ENCODE assay signal across 8 cellular contexts in genomic region chr15:77497108-77497737, GRCh38.
DNase-seq lines count a peak whose midpoint lies in the region; ATAC-seq and TF ChIP-seq lines count a peak whose summit lies in the region.

No MANE protein-coding gene starts in this region.

- H3K4me3 Mint-ChIP-seq in mesothelial cell of epicardium, result no peak overlapping the region
- H3K4me3 Mint-ChIP-seq in activated T-cell treated with anti-CD3 and anti-CD28 coated beads, Interleukin-2, amount 50 U/mL, for 72 hours, result no peak overlapping the region

- ATAC-seq in GM21390 (IDR thresholded peaks at IDR 0.05; ENCODE audit: unreplicated experiment) (no peak), HG03460 (IDR thresholded peaks at IDR 0.05; ENCODE audit: unreplicated experiment) (no peak)
- no peak for ATAC-seq in activated T-cell treated with anti-CD3 and anti-CD28 coated beads, Interleukin-2, amount 50 U/mL, for 72 hours (replicated peaks in 1 of 2)

- H3K27me3 Mint-ChIP-seq in mesothelial cell of epicardium (ENCODE audit: low read depth), result no peaks in the 10 kb centered on the region
- H3K27me3 Mint-ChIP-seq in activated T-cell treated with anti-CD3 and anti-CD28 coated beads, Interleukin-2, amount 50 U/mL, for 72 hours (ENCODE audit: low read depth), result no peaks in the 10 kb centered on the region

- peaks cover 2% of the 10 kb centered on the region for H3K36me3 Mint-ChIP-seq in mesothelial cell of epicardium
- H3K36me3 Mint-ChIP-seq in activated T-cell treated with anti-CD3 and anti-CD28 coated beads, Interleukin-2, amount 50 U/mL, for 72 hours (ENCODE audit: insufficient read depth in 2 of 2), result no peaks in the 10 kb centered on the region

- peak; percentile 49 for DNase-seq in AG08395 (ENCODE audit: low spot score)
- peak; percentile 88 for DNase-seq in NCI-H1694 (lab: John Stamatoyannopoulos, UW)
- peak; percentile 77 for DNase-seq in dedifferentiated amniotic fluid mesenchymal stem cell (ENCODE audit: extremely low spot score)
- DNase-seq in mesothelial cell of epicardium (ENCODE audit: low spot score in 2 of 2, unreplicated experiment in 2 of 2), result peak in 1 of 2 experiments; percentile 39
- no peak for DNase-seq in activated T-cell treated with anti-CD3 and anti-CD28 coated beads, Interleukin-2, amount 50 U/mL, for 72 hours
- DNase-seq in NCI-H748 (lab: John Stamatoyannopoulos, UW; ENCODE audit: unreplicated experiment), result no peak

- TF ChIP-seq CTCF in mesothelial cell of epicardium (IDR thresholded peaks at IDR 0.05; ENCODE audit: unreplicated experiment), result no peak

- no peaks in the 10 kb centered on the region for H3K9me3 Mint-ChIP-seq in mesothelial cell of epicardium
- H3K9me3 Mint-ChIP-seq in activated T-cell treated with anti-CD3 and anti-CD28 coated beads, Interleukin-2, amount 50 U/mL, for 72 hours, result no peaks in the 10 kb centered on the region

- peak overlapping the region; percentile 93 for H3K27ac Mint-ChIP-seq in mesothelial cell of epicardium
- H3K27ac Mint-ChIP-seq in activated T-cell treated with anti-CD3 and anti-CD28 coated beads, Interleukin-2, amount 50 U/mL, for 72 hours, result no peak overlapping the region

- peaks cover 72% of the 10 kb centered on the region for H3K4me1 Mint-ChIP-seq in mesothelial cell of epicardium
- H3K4me1 Mint-ChIP-seq in activated T-cell treated with anti-CD3 and anti-CD28 coated beads, Interleukin-2, amount 50 U/mL, for 72 hours (ENCODE audit: low read depth), result peaks cover 31% of the 10 kb centered on the region

Comparison
In these comparisons a context has a peak if more than half of its experiments do, and no peak if none do; other contexts are left out.
1. DNase-seq: peak in AG08395 (single experiment), NCI-H1694 (single experiment) and dedifferentiated amniotic fluid mesenchymal stem cell (single experiment); none in activated T-cell treated with anti-CD3 and anti-CD28 coated beads, Interleukin-2, amount 50 U/mL, for 72 hours (0 of 2) and NCI-H748 (single experiment).